Comparison of ENCODE assay signal across 1 cellular context in the genomic region with DNA sequence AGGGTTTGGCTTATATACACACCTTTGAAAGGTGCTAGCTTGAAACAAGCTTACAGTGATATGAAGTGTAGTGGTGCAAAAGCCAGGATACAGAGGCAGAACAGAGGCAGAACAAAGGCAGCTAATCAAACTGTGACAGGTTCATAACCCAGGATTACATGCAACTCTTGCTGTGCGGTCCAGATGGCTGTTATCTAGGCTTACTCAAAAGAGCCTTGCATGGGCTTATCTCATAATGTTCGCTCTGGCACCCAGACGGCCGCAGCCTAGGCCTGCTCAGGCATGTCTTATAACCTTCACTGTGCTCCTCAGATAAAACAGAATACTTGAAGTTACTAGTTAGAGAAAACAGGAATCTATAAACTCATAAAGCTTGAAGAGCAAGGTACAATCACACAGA.
TF ChIP-seq lines count a peak whose summit lies in the region.

No MANE protein-coding gene starts in this region.

TF ChIP-seq in K562, 482 proteins besides CTCF, POLR2A, EP300 and RAD21 (continued from another document and continues in another):
- TF ChIP-seq, protein P1, sequence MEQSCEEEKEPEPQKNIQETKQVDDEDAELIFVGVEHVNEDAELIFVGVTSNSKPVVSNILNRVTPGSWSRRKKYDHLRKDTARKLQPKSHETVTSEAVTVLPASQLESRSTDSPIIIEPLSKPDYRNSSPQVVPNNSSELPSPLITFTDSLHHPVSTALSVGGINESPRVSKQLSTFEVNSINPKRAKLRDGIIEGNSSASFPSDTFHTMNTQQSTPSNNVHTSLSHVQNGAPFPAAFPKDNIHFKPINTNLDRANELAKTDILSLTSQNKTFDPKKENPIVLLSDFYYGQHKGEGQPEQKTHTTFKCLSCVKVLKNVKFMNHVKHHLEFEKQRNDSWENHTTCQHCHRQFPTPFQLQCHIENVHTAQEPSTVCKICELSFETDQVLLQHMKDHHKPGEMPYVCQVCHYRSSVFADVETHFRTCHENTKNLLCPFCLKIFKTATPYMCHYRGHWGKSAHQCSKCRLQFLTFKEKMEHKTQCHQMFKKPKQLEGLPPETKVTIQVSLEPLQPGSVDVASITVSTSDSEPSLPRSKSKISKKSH (CRISPR knock-in tag; IDR thresholded peaks at IDR 0.05): no peak
- TF ChIP-seq RCOR1 (IDR thresholded peaks at IDR 0.05; ENCODE audit: borderline replicate concordance in 1 of 2, low read depth in 2 of 2, low read length in 2 of 2) (peak; percentile 90 to 95; a peak in 3 of 4 replicates), FUS (optimal IDR thresholded peaks at IDR 0.05; ENCODE audit: low read depth, low read length) (no peak), BCL6 (CRISPR knock-in tag; IDR thresholded peaks at IDR 0.05) (no peak), CXXC5 (CRISPR knock-in tag; IDR thresholded peaks at IDR 0.05) (peak; percentile 98), TOE1 (IDR thresholded peaks at IDR 0.05; ENCODE audit: borderline replicate concordance) (0 out of 2 replicates have a peak, but pooled peaks have one; percentile 23), TOE1 (CRISPR knock-in tag; IDR thresholded peaks at IDR 0.05; ENCODE audit: borderline replicate concordance, low read depth) (no peak), FOS (IDR thresholded peaks at IDR 0.05; ENCODE audit: extremely low read depth, insufficient read length) (no peak), BMI1 (IDR thresholded peaks at IDR 0.05; ENCODE audit: low read length) (no peak), DIDO1 (tag; IDR thresholded peaks at IDR 0.05; ENCODE audit: low read depth) (no peak), KDM2B (CRISPR knock-in tag; IDR thresholded peaks at IDR 0.05) (no peak), ZNF232 (CRISPR knock-in tag; IDR thresholded peaks at IDR 0.05) (no peak), DNMT1 (IDR thresholded peaks at IDR 0.05) (no peak), PYGO2 (tag; IDR thresholded peaks at IDR 0.05) (no peak), CEBPG (CRISPR knock-in tag; IDR thresholded peaks at IDR 0.05) (peak; percentile 6; the same call in 1 of the 2 replicates), CEBPG (tag; conservative IDR thresholded peaks at IDR 0.05 in 1 of 2, IDR thresholded peaks at IDR 0.05 in 1 of 2) (peak in 1 of 2 experiments; percentile 50; a peak in 1 of 4 replicates), FOXA1 (IDR thresholded peaks at IDR 0.05; ENCODE audit: borderline replicate concordance) (no peak), TAF1 (IDR thresholded peaks at IDR 0.05; ENCODE audit: control insufficient read depth, extremely low read depth, insufficient read depth, low read length, severe bottlenecking) (peak; percentile 58), IRF2 (CRISPR knock-in tag; IDR thresholded peaks at IDR 0.05) (no peak), ZNF384 (IDR thresholded peaks at IDR 0.05; ENCODE audit: low read depth, low read length) (no peak), CCNT2 (IDR thresholded peaks at IDR 0.05; ENCODE audit: borderline replicate concordance, extremely low read depth, insufficient read length, low read depth, low read length) (peak; percentile 97), MYBL2 (IDR thresholded peaks at IDR 0.05; ENCODE audit: low read depth) (no peak), MYBL2 (CRISPR knock-in tag; IDR thresholded peaks at IDR 0.05; ENCODE audit: borderline replicate concordance) (no peak), MTA2 (IDR thresholded peaks at IDR 0.05; ENCODE audit: low read depth) (peak; percentile 97), POLR2AphosphoS5 (IDR thresholded peaks at IDR 0.05; ENCODE audit: control insufficient read depth, insufficient read depth, low read depth, low read length) (peak; percentile 99), ZNF165 (CRISPR knock-in tag; IDR thresholded peaks at IDR 0.05; ENCODE audit: borderline replicate concordance) (no peak), TGIF2 (CRISPR knock-in tag; IDR thresholded peaks at IDR 0.05) (no peak), PRPF4 (IDR thresholded peaks at IDR 0.05; ENCODE audit: insufficient read depth, low read depth, low read length, poor library complexity, severe bottlenecking) (no peak), RBM15 (IDR thresholded peaks at IDR 0.05; ENCODE audit: insufficient read depth, low read length) (no peak), PHB (CRISPR knock-in tag; IDR thresholded peaks at IDR 0.05) (no peak), ELF2 (CRISPR knock-in tag; IDR thresholded peaks at IDR 0.05) (no peak), HNRNPL (IDR thresholded peaks at IDR 0.05; ENCODE audit: low read depth, low read length) (no peak), PURB (CRISPR knock-in tag; IDR thresholded peaks at IDR 0.05; ENCODE audit: low read depth) (no peak), TAF15 (IDR thresholded peaks at IDR 0.05; ENCODE audit: low read depth, low read length) (no peak), ZNF589 (CRISPR knock-in tag; IDR thresholded peaks at IDR 0.05; ENCODE audit: low read depth) (peak; percentile 98)
- TF ChIP-seq, protein P2, sequence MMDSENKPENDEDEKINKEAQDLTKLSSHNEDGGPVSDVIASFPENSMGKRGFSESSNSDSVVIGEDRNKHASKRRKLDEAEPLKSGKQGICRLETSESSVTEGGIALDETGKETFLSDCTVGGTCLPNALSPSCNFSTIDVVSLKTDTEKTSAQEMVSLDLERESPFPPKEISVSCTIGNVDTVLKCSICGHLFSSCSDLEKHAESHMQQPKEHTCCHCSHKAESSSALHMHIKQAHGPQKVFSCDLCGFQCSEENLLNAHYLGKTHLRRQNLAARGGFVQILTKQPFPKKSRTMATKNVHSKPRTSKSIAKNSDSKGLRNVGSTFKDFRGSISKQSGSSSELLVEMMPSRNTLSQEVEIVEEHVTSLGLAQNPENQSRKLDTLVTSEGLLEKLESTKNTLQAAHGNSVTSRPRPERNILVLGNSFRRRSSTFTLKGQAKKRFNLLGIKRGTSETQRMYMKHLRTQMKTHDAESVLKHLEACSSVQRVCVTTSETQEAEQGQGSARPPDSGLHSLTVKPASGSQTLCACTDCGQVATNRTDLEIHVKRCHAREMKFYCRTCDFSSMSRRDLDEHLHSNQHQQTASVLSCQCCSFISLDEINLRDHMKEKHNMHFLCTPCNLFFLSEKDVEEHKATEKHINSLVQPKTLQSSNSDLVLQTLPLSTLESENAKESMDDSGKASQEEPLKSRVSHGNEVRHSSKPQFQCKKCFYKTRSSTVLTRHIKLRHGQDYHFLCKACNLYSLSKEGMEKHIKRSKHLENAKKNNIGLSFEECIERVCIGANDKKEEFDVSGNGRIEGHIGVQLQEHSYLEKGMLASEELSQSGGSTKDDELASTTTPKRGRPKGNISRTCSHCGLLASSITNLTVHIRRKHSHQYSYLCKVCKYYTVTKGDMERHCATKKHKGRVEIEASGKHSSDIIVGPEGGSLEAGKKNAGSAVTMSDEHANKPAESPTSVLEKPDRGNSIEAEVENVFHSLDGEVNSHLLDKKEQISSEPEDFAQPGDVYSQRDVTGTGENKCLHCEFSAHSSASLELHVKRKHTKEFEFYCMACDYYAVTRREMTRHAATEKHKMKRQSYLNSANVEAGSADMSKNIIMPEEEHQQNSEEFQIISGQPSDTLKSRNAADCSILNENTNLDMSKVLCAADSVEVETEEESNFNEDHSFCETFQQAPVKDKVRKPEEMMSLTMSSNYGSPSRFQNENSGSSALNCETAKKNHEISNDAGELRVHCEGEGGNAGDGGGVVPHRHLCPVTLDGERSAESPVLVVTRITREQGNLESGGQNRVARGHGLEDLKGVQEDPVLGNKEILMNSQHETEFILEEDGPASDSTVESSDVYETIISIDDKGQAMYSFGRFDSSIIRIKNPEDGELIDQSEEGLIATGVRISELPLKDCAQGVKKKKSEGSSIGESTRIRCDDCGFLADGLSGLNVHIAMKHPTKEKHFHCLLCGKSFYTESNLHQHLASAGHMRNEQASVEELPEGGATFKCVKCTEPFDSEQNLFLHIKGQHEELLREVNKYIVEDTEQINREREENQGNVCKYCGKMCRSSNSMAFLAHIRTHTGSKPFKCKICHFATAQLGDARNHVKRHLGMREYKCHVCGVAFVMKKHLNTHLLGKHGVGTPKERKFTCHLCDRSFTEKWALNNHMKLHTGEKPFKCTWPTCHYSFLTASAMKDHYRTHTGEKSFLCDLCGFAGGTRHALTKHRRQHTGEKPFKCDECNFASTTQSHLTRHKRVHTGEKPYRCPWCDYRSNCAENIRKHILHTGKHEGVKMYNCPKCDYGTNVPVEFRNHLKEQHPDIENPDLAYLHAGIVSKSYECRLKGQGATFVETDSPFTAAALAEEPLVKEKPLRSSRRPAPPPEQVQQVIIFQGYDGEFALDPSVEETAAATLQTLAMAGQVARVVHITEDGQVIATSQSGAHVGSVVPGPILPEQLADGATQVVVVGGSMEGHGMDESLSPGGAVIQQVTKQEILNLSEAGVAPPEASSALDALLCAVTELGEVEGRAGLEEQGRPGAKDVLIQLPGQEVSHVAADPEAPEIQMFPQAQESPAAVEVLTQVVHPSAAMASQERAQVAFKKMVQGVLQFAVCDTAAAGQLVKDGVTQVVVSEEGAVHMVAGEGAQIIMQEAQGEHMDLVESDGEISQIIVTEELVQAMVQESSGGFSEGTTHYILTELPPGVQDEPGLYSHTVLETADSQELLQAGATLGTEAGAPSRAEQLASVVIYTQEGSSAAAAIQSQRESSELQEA (IDR thresholded peaks at IDR 0.05; ENCODE audit: low read depth): no peak
- TF ChIP-seq, protein P3, sequence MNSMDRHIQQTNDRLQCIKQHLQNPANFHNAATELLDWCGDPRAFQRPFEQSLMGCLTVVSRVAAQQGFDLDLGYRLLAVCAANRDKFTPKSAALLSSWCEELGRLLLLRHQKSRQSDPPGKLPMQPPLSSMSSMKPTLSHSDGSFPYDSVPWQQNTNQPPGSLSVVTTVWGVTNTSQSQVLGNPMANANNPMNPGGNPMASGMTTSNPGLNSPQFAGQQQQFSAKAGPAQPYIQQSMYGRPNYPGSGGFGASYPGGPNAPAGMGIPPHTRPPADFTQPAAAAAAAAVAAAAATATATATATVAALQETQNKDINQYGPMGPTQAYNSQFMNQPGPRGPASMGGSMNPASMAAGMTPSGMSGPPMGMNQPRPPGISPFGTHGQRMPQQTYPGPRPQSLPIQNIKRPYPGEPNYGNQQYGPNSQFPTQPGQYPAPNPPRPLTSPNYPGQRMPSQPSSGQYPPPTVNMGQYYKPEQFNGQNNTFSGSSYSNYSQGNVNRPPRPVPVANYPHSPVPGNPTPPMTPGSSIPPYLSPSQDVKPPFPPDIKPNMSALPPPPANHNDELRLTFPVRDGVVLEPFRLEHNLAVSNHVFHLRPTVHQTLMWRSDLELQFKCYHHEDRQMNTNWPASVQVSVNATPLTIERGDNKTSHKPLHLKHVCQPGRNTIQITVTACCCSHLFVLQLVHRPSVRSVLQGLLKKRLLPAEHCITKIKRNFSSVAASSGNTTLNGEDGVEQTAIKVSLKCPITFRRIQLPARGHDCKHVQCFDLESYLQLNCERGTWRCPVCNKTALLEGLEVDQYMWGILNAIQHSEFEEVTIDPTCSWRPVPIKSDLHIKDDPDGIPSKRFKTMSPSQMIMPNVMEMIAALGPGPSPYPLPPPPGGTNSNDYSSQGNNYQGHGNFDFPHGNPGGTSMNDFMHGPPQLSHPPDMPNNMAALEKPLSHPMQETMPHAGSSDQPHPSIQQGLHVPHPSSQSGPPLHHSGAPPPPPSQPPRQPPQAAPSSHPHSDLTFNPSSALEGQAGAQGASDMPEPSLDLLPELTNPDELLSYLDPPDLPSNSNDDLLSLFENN (IDR thresholded peaks at IDR 0.05; ENCODE audit: low read depth in 2 of 2, low read length in 2 of 2): peak in 1 of 2 experiments; percentile 96; a peak in 2 of 4 replicates
- TF ChIP-seq, protein P4, sequence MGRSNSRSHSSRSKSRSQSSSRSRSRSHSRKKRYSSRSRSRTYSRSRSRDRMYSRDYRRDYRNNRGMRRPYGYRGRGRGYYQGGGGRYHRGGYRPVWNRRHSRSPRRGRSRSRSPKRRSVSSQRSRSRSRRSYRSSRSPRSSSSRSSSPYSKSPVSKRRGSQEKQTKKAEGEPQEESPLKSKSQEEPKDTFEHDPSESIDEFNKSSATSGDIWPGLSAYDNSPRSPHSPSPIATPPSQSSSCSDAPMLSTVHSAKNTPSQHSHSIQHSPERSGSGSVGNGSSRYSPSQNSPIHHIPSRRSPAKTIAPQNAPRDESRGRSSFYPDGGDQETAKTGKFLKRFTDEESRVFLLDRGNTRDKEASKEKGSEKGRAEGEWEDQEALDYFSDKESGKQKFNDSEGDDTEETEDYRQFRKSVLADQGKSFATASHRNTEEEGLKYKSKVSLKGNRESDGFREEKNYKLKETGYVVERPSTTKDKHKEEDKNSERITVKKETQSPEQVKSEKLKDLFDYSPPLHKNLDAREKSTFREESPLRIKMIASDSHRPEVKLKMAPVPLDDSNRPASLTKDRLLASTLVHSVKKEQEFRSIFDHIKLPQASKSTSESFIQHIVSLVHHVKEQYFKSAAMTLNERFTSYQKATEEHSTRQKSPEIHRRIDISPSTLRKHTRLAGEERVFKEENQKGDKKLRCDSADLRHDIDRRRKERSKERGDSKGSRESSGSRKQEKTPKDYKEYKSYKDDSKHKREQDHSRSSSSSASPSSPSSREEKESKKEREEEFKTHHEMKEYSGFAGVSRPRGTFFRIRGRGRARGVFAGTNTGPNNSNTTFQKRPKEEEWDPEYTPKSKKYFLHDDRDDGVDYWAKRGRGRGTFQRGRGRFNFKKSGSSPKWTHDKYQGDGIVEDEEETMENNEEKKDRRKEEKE (IDR thresholded peaks at IDR 0.05; ENCODE audit: borderline replicate concordance in 1 of 2, control insufficient read depth in 1 of 2, low read depth in 2 of 2, low read length in 1 of 2): peak in 1 of 2 experiments; percentile 53; a peak in 1 of 4 replicates
- TF ChIP-seq, protein P5, sequence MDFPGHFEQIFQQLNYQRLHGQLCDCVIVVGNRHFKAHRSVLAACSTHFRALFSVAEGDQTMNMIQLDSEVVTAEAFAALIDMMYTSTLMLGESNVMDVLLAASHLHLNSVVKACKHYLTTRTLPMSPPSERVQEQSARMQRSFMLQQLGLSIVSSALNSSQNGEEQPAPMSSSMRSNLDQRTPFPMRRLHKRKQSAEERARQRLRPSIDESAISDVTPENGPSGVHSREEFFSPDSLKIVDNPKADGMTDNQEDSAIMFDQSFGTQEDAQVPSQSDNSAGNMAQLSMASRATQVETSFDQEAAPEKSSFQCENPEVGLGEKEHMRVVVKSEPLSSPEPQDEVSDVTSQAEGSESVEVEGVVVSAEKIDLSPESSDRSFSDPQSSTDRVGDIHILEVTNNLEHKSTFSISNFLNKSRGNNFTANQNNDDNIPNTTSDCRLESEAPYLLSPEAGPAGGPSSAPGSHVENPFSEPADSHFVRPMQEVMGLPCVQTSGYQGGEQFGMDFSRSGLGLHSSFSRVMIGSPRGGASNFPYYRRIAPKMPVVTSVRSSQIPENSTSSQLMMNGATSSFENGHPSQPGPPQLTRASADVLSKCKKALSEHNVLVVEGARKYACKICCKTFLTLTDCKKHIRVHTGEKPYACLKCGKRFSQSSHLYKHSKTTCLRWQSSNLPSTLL (IDR thresholded peaks at IDR 0.05): no peak
- TF ChIP-seq, protein P6, sequence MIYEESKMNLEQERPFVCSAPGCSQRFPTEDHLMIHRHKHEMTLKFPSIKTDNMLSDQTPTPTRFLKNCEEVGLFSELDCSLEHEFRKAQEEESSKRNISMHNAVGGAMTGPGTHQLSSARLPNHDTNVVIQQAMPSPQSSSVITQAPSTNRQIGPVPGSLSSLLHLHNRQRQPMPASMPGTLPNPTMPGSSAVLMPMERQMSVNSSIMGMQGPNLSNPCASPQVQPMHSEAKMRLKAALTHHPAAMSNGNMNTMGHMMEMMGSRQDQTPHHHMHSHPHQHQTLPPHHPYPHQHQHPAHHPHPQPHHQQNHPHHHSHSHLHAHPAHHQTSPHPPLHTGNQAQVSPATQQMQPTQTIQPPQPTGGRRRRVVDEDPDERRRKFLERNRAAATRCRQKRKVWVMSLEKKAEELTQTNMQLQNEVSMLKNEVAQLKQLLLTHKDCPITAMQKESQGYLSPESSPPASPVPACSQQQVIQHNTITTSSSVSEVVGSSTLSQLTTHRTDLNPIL (CRISPR knock-in tag; IDR thresholded peaks at IDR 0.05): no peak
